Comparison of ENCODE assay signal across 8 cellular contexts in genomic region chr22:42283288-42284229, GRCh38. TPM values are rescaled to one million over a fixed set of nuclear protein-coding genes. Genes with fewer than 3 reads are reported as not detected.
DNase-seq lines count a peak whose midpoint lies in the region; ATAC-seq and TF ChIP-seq lines count a peak whose summit lies in the region.

No MANE protein-coding gene starts in this region.

- H3K36me3 Mint-ChIP-seq in activated CD4-positive, alpha-beta T cell treated with anti-CD3 and anti-CD28 coated beads, Interleukin-2, amount 10 ng/mL, durations not matched to agents 7 days and 5 days (ENCODE audit: low read depth): no peaks in the 10 kb centered on the region
- H3K36me3 Mint-ChIP-seq in neural crest cell (ENCODE audit: low read depth): no peaks in the 10 kb centered on the region

- POLR2A ChIA-PET in activated CD4-positive, alpha-beta T cell treated with anti-CD3 and anti-CD28 coated beads, Interleukin-2, amount 10 ng/mL, durations not matched to agents 7 days and 5 days (lab: Charles Lee): no interaction called here

- DNase-seq in DMS153 treated with DMSO at 0.1 percent for 48 hours (lab: John Stamatoyannopoulos, UW; ENCODE audit: unreplicated experiment): peak; percentile 19
- DNase-seq in activated CD4-positive, alpha-beta T cell treated with anti-CD3 and anti-CD28 coated beads, Interleukin-2, amount 10 ng/mL, durations not matched to agents 7 days and 5 days: peak; percentile 37
- DNase-seq in epithelial cell of proximal tubule (ENCODE audit: low read depth): no peak
- DNase-seq in neural crest cell (ENCODE audit: low read depth, low spot score): peak; percentile 65

- H3K4me1 Mint-ChIP-seq in activated CD4-positive, alpha-beta T cell treated with anti-CD3 and anti-CD28 coated beads, Interleukin-2, amount 10 ng/mL, durations not matched to agents 7 days and 5 days: peaks cover 37% of the 10 kb centered on the region
- H3K4me1 Mint-ChIP-seq in neural crest cell: peaks cover 20% of the 10 kb centered on the region

- H3K9me3 Mint-ChIP-seq in activated CD4-positive, alpha-beta T cell treated with anti-CD3 and anti-CD28 coated beads, Interleukin-2, amount 10 ng/mL, durations not matched to agents 7 days and 5 days: no peaks in the 10 kb centered on the region
- no peaks in the 10 kb centered on the region for H3K9me3 Mint-ChIP-seq in neural crest cell

- peaks cover 13% of the 10 kb centered on the region for H3K27me3 Mint-ChIP-seq in activated CD4-positive, alpha-beta T cell treated with anti-CD3 and anti-CD28 coated beads, Interleukin-2, amount 10 ng/mL, durations not matched to agents 7 days and 5 days
- peaks cover 57% of the 10 kb centered on the region for H3K27me3 Mint-ChIP-seq in neural crest cell (ENCODE audit: low read depth)

- ATAC-seq in HG03354 (IDR thresholded peaks at IDR 0.05; ENCODE audit: poor library complexity, severe bottlenecking, unreplicated experiment) (no peak), GM18907 (IDR thresholded peaks at IDR 0.05; ENCODE audit: unreplicated experiment) (no peak), GM21529 (IDR thresholded peaks at IDR 0.05; ENCODE audit: unreplicated experiment) (no peak), GM19035 (IDR thresholded peaks at IDR 0.05; ENCODE audit: unreplicated experiment) (no peak)

- TF ChIP-seq CTCF in epithelial cell of proximal tubule (conservative IDR thresholded peaks at IDR 0.05; ENCODE audit: low read depth, low read length) (no peak), neural crest cell (conservative IDR thresholded peaks at IDR 0.05) (no peak)

- peak overlapping the region; percentile 31 for H3K27ac Mint-ChIP-seq in activated CD4-positive, alpha-beta T cell treated with anti-CD3 and anti-CD28 coated beads, Interleukin-2, amount 10 ng/mL, durations not matched to agents 7 days and 5 days
- H3K27ac Mint-ChIP-seq in neural crest cell (ENCODE audit: unreplicated experiment): peak overlapping the region; percentile 87

- CTCF ChIA-PET in activated CD4-positive, alpha-beta T cell treated with anti-CD3 and anti-CD28 coated beads, Interleukin-2, amount 10 ng/mL, durations not matched to agents 7 days and 5 days (lab: Charles Lee): interaction anchor here (1.0 kb wide), 1 partner anchor 162 kb away, joined by 3 read pairs; no protein-coding TSS in a partner anchor

- H3K4me3 Mint-ChIP-seq in activated CD4-positive, alpha-beta T cell treated with anti-CD3 and anti-CD28 coated beads, Interleukin-2, amount 10 ng/mL, durations not matched to agents 7 days and 5 days: peak overlapping the region; percentile 38
- peak overlapping the region; percentile 75 for H3K4me3 Mint-ChIP-seq in neural crest cell

- H3K4me3 ChIP-seq in epithelial cell of proximal tubule (ENCODE audit: low read depth, low read length): peak overlapping the region; percentile 35

RNA-seq across cellular contexts. Expression of gene TCF20, which starts 13.1 kb away (rescaled TPM):
- total RNA-seq in activated CD4-positive, alpha-beta T cell treated with anti-CD3 and anti-CD28 coated beads, Interleukin-2, amount 10 ng/mL, durations not matched to agents 7 days and 5 days: 10 to 100 TPM; 82.1 to 87.1 TPM
- total RNA-seq in epithelial cell of proximal tubule: 27.6 and 30.7 TPM in 2 replicates
- total RNA-seq in neural crest cell: 65.0 and 67.5 TPM in 2 replicates
